Comparison of ENCODE assay signal across 9 cellular contexts in genomic region chr6:128882560-128882959, GRCh38. TPM values are rescaled to one million over a fixed set of nuclear protein-coding genes. Genes with fewer than 3 reads are reported as not detected.
DNase-seq lines count a peak whose midpoint lies in the region; ATAC-seq and TF ChIP-seq lines count a peak whose summit lies in the region.
"Had no signal": no experiment of that assay in that cellular context is flagged by ENCODE, and none has a peak within 500 bp of the region (broad histone marks: within the 10 kb centered on the region; RNA-seq: fewer than 3 reads in every experiment).

No MANE protein-coding gene starts in this region.

- H3K9me3 ChIP-seq in T-helper 17 cell (ENCODE audit: control insufficient read depth, low read length, poor library complexity, severe bottlenecking) (no peaks in the 10 kb centered on the region), heart left ventricle (no peaks in the 10 kb centered on the region), psoas muscle (no peaks in the 10 kb centered on the region), Karpas-422 (ENCODE audit: low read length) (peaks cover 9% of the 10 kb centered on the region)

- ATAC-seq in T-helper 17 cell (no peak), heart left ventricle (peak; percentile 29 to 38 (median 36)), psoas muscle (peak; percentile 23 to 61 (median 54)), HG02884 (IDR thresholded peaks at IDR 0.05; ENCODE audit: unreplicated experiment) (no peak)

- intact Hi-C loops in heart left ventricle (cut with DNase I) = loop anchor here in 2 of 10 donors (5.0 to 10.0 kb wide), 2 partner anchors 75 to 372 kb away; no protein-coding TSS in a partner anchor
- intact Hi-C loops in psoas muscle (cut with DNase I) = no loop called here

- H3K27ac Mint-ChIP-seq in T-helper 17 cell = no peak overlapping the region

- no peak overlapping the region for H2AFZ ChIP-seq in Karpas-422 (ENCODE audit: low read length)

- TF ChIP-seq CTCF in heart left ventricle (IDR thresholded peaks at IDR 0.05) (no peak), psoas muscle (IDR thresholded peaks at IDR 0.05) (no peak)

- H3K27me3 Mint-ChIP-seq in T-helper 17 cell = peaks cover 27% of the 10 kb centered on the region

- H3K4me2 ChIP-seq in Karpas-422 (ENCODE audit: low read depth, low read length, poor library complexity, severe bottlenecking) = no peak overlapping the region

- peak overlapping the region in 11 of 12 donors; percentile 60 to 82 (median 67) for H3K4me3 ChIP-seq in heart left ventricle
- H3K4me3 ChIP-seq in psoas muscle = peak overlapping the region; percentile 75
- no peak overlapping the region for H3K4me3 ChIP-seq in Karpas-422 (ENCODE audit: low read length)

- H3K4me1 ChIP-seq in heart left ventricle (peaks cover 0 to 15% (median 6%) of the 10 kb centered on the region in 12 donors), psoas muscle (no peaks in the 10 kb centered on the region), Karpas-422 (ENCODE audit: low read length) (no peaks in the 10 kb centered on the region)

- H3K36me3 ChIP-seq in heart left ventricle (no peaks in the 10 kb centered on the region), psoas muscle (ENCODE audit: insufficient read depth in 1 of 2, low read depth in 1 of 2) (no peaks in the 10 kb centered on the region), Karpas-422 (ENCODE audit: insufficient read depth, low read length) (no peaks in the 10 kb centered on the region)

- no peak for TF ChIP-seq POLR2A in heart left ventricle (IDR thresholded peaks at IDR 0.05)

- no peaks in the 10 kb centered on the region for H3K9me2 ChIP-seq in Karpas-422 (replicated peaks; ENCODE audit: insufficient read depth, low read length)

- peak overlapping the region; percentile 79 for H3K4me3 Mint-ChIP-seq in T-helper 17 cell

- no peaks in the 10 kb centered on the region for H3K79me2 ChIP-seq in Karpas-422 (ENCODE audit: low read length)

- H3K4me1 Mint-ChIP-seq in T-helper 17 cell = peaks cover 9% of the 10 kb centered on the region

- DNase-seq in Daoy (ENCODE audit: low read depth) (peak; percentile 13), T-helper 17 cell (no peak), heart left ventricle (peak in 2 of 5 donors; percentile 27 to 28), psoas muscle (no peak), NCI-H526 (lab: John Stamatoyannopoulos, UW) (no peak), NCI-H226 (no peak), Karpas-422 (no peak)
- DNase-seq: GDM1 had no signal

- no peaks in the 10 kb centered on the region for H3K27me3 ChIP-seq in heart left ventricle
- no peaks in the 10 kb centered on the region for H3K27me3 ChIP-seq in psoas muscle (ENCODE audit: insufficient read depth in 3 of 3, low read length in 2 of 3)
- H3K27me3 ChIP-seq in Karpas-422 (ENCODE audit: low read length) = no peaks in the 10 kb centered on the region

- H3K27ac ChIP-seq in heart left ventricle (peak overlapping the region; percentile 76 to 96 (median 90)), psoas muscle (peak overlapping the region; percentile 76), Karpas-422 (ENCODE audit: low read length) (no peak overlapping the region)

- 11 to 30% (median 24%) methylated on average over 2 of the region's 2 CpGs for WGBS in heart left ventricle, 4 donors
- 22 to 33% (median 23%) methylated on average over 2 of the region's 2 CpGs for WGBS in psoas muscle, 3 donors

- H4K20me1 ChIP-seq in Karpas-422 (ENCODE audit: insufficient read depth, low read depth, low read length) = no peaks in the 10 kb centered on the region

- no peaks in the 10 kb centered on the region for H3K36me3 Mint-ChIP-seq in T-helper 17 cell (ENCODE audit: low read depth)

- no peak overlapping the region for H3K9ac ChIP-seq in Karpas-422 (ENCODE audit: low read length)

RNA-seq across cellular contexts. Expression of gene LAMA2, which starts 0.4 kb away (rescaled TPM):
- 0.46 and 0.65 TPM in 2 replicates for total RNA-seq in Daoy (2014; rRNA removed; shearing (Covaris generic))
- total RNA-seq in T-helper 17 cell = 1 to 10 TPM; 2.2 to 3.4 TPM
- total RNA-seq in heart left ventricle = 100 to 1,000 TPM; 156 to 299 (median 207) TPM
- 10 to 100 TPM; 34.8 to 85.0 TPM for polyA plus RNA-seq in heart left ventricle
- total RNA-seq in psoas muscle = 10 to 100 TPM; 27.3 to 59.0 (median 39.4) TPM
- 10 to 100 TPM in 2 of 3 donors, 1 to 10 TPM in 1; 8.8 to 12.3 (median 11.1) TPM for polyA plus RNA-seq in psoas muscle
- 0.04 TPM in 1 of 2 replicates, not detected in the other for total RNA-seq in Karpas-422 (2014; rRNA removed; shearing (Covaris generic); ENCODE audit: low replicate concordance)

Comparison
In these comparisons a context has a peak if more than half of its experiments do, and no peak if none do; other contexts are left out.
1. ATAC-seq: peak in heart left ventricle (4 of 4) and psoas muscle (4 of 4); none in T-helper 17 cell (single experiment) and HG02884 (single experiment).
2. RNA of gene LAMA2, which starts 0.4 kb away (total RNA-seq): 156 to 299 TPM in heart left ventricle and 27.3 to 59.0 TPM in psoas muscle; 2.2 to 3.4 TPM in T-helper 17 cell, 0.46 to 0.65 TPM in Daoy and 0.04 TPM in Karpas-422; every median in the first group is over 4 times any median in the second.